In genomic region chr15:47856071-47856470, GRCh38 we compare ENCODE assay signal across 25 cellular contexts.
"Had no signal": no experiment of that assay in that cellular context is flagged by ENCODE, and none has a peak within 500 bp of the region (broad histone marks: within the 10 kb centered on the region; RNA-seq: fewer than 3 reads in every experiment).

No MANE protein-coding gene starts in this region.

- H3K27ac Mint-ChIP-seq: dendritic cell treated with granulocyte-macrophage colony-stimulating factor and Interleukin-4, amounts not matched to agents 40 ng/mL and 50 ng/mL, for 4 days; effector memory CD8-positive, alpha-beta T cell; endodermal cell had no signal

- H3K27ac ChIP-seq: colonic mucosa, coronary artery, dorsolateral prefrontal cortex, epithelial cell of prostate, esophagus muscularis mucosa, esophagus squamous epithelium, foreskin keratinocyte, gastrocnemius medialis, gastroesophageal sphincter, heart left ventricle, heart right ventricle had no signal

- H3K4me3 ChIP-seq: colonic mucosa, coronary artery, dorsolateral prefrontal cortex, esophagus muscularis mucosa, esophagus squamous epithelium, gastrocnemius medialis, gastroesophageal sphincter, heart left ventricle, heart right ventricle had no signal

- DNase-seq: colonic mucosa; cortex of kidney; dermis blood vessel endothelial cell; dorsolateral prefrontal cortex; effector CD4-positive, alpha-beta T cell; effector CD8-positive, alpha-beta T cell; effector memory CD4-positive, alpha-beta T cell; effector memory CD8-positive, alpha-beta T cell; endodermal cell; erythroblast; esophagus squamous epithelium; foreskin fibroblast; foreskin keratinocyte; foreskin melanocyte; gastrocnemius medialis; glutamatergic neuron; head of caudate nucleus; heart left ventricle; heart right ventricle had no signal

- H3K27me3 Mint-ChIP-seq: dendritic cell treated with granulocyte-macrophage colony-stimulating factor and Interleukin-4, amounts not matched to agents 40 ng/mL and 50 ng/mL, for 4 days; effector memory CD8-positive, alpha-beta T cell had no signal

- H3K27me3 ChIP-seq: colonic mucosa, dorsolateral prefrontal cortex, esophagus muscularis mucosa, foreskin keratinocyte, gastrocnemius medialis, gastroesophageal sphincter, heart left ventricle had no signal

- ATAC-seq: effector memory CD8-positive, alpha-beta T cell; esophagus mucosa; foreskin keratinocyte; gastrocnemius medialis; gastroesophageal sphincter; heart left ventricle; heart right ventricle had no signal

- H3K36me3 ChIP-seq: colonic mucosa, esophagus muscularis mucosa, esophagus squamous epithelium, gastrocnemius medialis, gastroesophageal sphincter, heart left ventricle, heart right ventricle had no signal

- H3K9me3 Mint-ChIP-seq: dendritic cell treated with granulocyte-macrophage colony-stimulating factor and Interleukin-4, amounts not matched to agents 40 ng/mL and 50 ng/mL, for 4 days; endodermal cell had no signal

- H3K9me3 ChIP-seq: colonic mucosa, esophagus muscularis mucosa, esophagus squamous epithelium, gastrocnemius medialis, gastroesophageal sphincter, heart left ventricle, heart right ventricle had no signal

- H3K4me3 Mint-ChIP-seq: dendritic cell treated with granulocyte-macrophage colony-stimulating factor and Interleukin-4, amounts not matched to agents 40 ng/mL and 50 ng/mL, for 4 days; effector memory CD8-positive, alpha-beta T cell; endodermal cell had no signal

- H3K4me1 ChIP-seq: colonic mucosa, esophagus muscularis mucosa, esophagus squamous epithelium, foreskin keratinocyte, gastrocnemius medialis, gastroesophageal sphincter, heart left ventricle, heart right ventricle had no signal
